In the genomic region with DNA sequence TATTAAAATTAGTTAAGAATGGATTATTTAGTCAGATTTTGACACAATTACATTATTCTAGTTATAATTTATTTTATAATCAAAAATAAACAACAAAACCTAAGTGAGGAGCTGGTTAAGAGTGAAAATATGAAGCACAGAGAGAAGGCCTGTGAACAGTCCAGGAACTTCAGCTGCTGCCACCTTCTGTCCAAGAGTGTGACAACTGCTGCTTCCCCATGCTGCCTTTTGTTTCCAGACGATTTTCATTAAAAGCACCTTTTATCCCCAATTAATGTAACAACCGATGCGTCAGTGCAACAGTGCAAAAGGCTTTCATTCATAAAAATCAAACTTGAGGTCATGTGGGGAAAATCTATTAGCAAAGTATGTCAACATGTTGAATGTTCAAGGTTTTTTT, we compare ENCODE assay signal across 9 cellular contexts.
A peak's percentile ranks its signal among the peaks of the same experiment; 100 is the strongest.
DNase-seq lines count a peak whose midpoint lies in the region; ATAC-seq and TF ChIP-seq lines count a peak whose summit lies in the region.
"Had no signal": no experiment of that assay in that cellular context is flagged by ENCODE, and none has a peak within 500 bp of the region (broad histone marks: within the 10 kb centered on the region; RNA-seq: fewer than 3 reads in every experiment).

No MANE protein-coding gene starts in this region.

- no peak overlapping the region for H3K4me3 ChIP-seq in A673 (ENCODE audit: low read depth, low read length, poor library complexity, severe bottlenecking)
- H3K4me3 ChIP-seq in GM12865 (ENCODE audit: low read depth, low read length), result no peak overlapping the region
- no peak overlapping the region for H3K4me3 ChIP-seq in OCI-LY7 (ENCODE audit: low read depth, low read length, poor library complexity, severe bottlenecking)
- no peak overlapping the region for H3K4me3 ChIP-seq in gastroesophageal sphincter
- H3K4me3 ChIP-seq: MG63 had no signal

- CTCF ChIA-PET in A673 (lab: Charles Lee), result no interaction called here
- CTCF ChIA-PET in OCI-LY7 (lab: Charles Lee; ENCODE audit: unreplicated experiment), result no interaction called here

- POLR2A ChIA-PET in A673 (lab: Charles Lee; ENCODE audit: low non-redundant PET), result no interaction called here
- POLR2A ChIA-PET in OCI-LY7 (lab: Charles Lee), result no interaction called here
- POLR2A ChIA-PET in naive thymus-derived CD8-positive, alpha-beta T cell (lab: Charles Lee), result no interaction called here

- WGBS in gastroesophageal sphincter (ENCODE audit: low coverage in 1 of 2), 2 donors, result 13 to 20% methylated on average over 3 of the region's 3 CpGs

- H3K27me3 Mint-ChIP-seq in glutamatergic neuron (ENCODE audit: unreplicated experiment), result no peaks in the 10 kb centered on the region
- H3K27me3 Mint-ChIP-seq in naive thymus-derived CD8-positive, alpha-beta T cell, result peaks cover 0 to 4% (median 0%) of the 10 kb centered on the region in 5 donors

- DNase-seq in A673 (ENCODE audit: low spot score) (peak; percentile 28), GM12865 (ENCODE audit: low read depth) (peak; percentile 3), OCI-LY7 (ENCODE audit: low spot score) (peak; percentile 5), glutamatergic neuron (peak; percentile 57), mesenteric fat pad (ENCODE audit: low spot score) (no peak)
- no peak for DNase-seq in naive thymus-derived CD8-positive, alpha-beta T cell
- DNase-seq in stimulated activated naive CD8-positive, alpha-beta T cell treated with anti-CD3 and anti-CD28 coated beads, Interleukin-15, Interleukin-2, amounts not matched to agents 100 U/mL and 50 U/mL, for 24 hours, result no peak
- DNase-seq: MG63 had no signal

- no peak overlapping the region for H3K4me2 ChIP-seq in OCI-LY7 (ENCODE audit: low read length)

- H3K27ac Mint-ChIP-seq in glutamatergic neuron (ENCODE audit: unreplicated experiment), result peak overlapping the region; percentile 48
- no peak overlapping the region for H3K27ac Mint-ChIP-seq in naive thymus-derived CD8-positive, alpha-beta T cell

- no peak for TF ChIP-seq EP300 in gastroesophageal sphincter (IDR thresholded peaks at IDR 0.05)

- no peaks in the 10 kb centered on the region for H3K4me1 ChIP-seq in A673 (ENCODE audit: insufficient read depth, low read length, poor library complexity, severe bottlenecking)
- H3K4me1 ChIP-seq in OCI-LY7 (ENCODE audit: insufficient read depth, low read length, poor library complexity, severe bottlenecking), result no peaks in the 10 kb centered on the region
- H3K4me1 ChIP-seq in gastroesophageal sphincter, result no peaks in the 10 kb centered on the region

- TF ChIP-seq POLR2A in gastroesophageal sphincter (IDR thresholded peaks at IDR 0.05), result no peak

- intact Hi-C loops in A673 (cut with micrococcal nuclease; ENCODE audit: unreplicated experiment) (no loop called here), OCI-LY7 (cut with micrococcal nuclease; ENCODE audit: unreplicated experiment) (no loop called here)

- peaks cover 8% of the 10 kb centered on the region for H3K9me3 Mint-ChIP-seq in glutamatergic neuron (ENCODE audit: unreplicated experiment)
- H3K9me3 Mint-ChIP-seq in naive thymus-derived CD8-positive, alpha-beta T cell, result peaks cover 0 to 9% (median 0%) of the 10 kb centered on the region in 9 donors

- peaks cover 7% of the 10 kb centered on the region for H3K36me3 Mint-ChIP-seq in glutamatergic neuron (ENCODE audit: unreplicated experiment)
- no peaks in the 10 kb centered on the region for H3K36me3 Mint-ChIP-seq in naive thymus-derived CD8-positive, alpha-beta T cell

- H3K9me3 ChIP-seq in A673 (ENCODE audit: low read depth, low read length, poor library complexity, severe bottlenecking) (no peaks in the 10 kb centered on the region), OCI-LY7 (ENCODE audit: low read length) (no peaks in the 10 kb centered on the region), gastroesophageal sphincter (no peaks in the 10 kb centered on the region)
- H3K9me3 ChIP-seq: MG63 had no signal

- H3K4me1 Mint-ChIP-seq in glutamatergic neuron (ENCODE audit: low read depth, unreplicated experiment), result peaks cover 19% of the 10 kb centered on the region
- H3K4me1 Mint-ChIP-seq in naive thymus-derived CD8-positive, alpha-beta T cell, result no peaks in the 10 kb centered on the region

- no peaks in the 10 kb centered on the region for H4K20me1 ChIP-seq in OCI-LY7 (ENCODE audit: insufficient read depth, low read length)

- H3K9me2 ChIP-seq in OCI-LY7 (ENCODE audit: insufficient read depth, low read length), result no peaks in the 10 kb centered on the region

- H3K4me3 Mint-ChIP-seq in glutamatergic neuron (ENCODE audit: unreplicated experiment), result no peak overlapping the region
- no peak overlapping the region for H3K4me3 Mint-ChIP-seq in naive thymus-derived CD8-positive, alpha-beta T cell

- H2AFZ ChIP-seq in OCI-LY7 (ENCODE audit: low read length), result no peak overlapping the region

- H3K27ac ChIP-seq in A673 (ENCODE audit: low read depth, low read length, poor library complexity, severe bottlenecking) (no peak overlapping the region), OCI-LY7 (ENCODE audit: low read depth, low read length, poor library complexity, severe bottlenecking) (no peak overlapping the region), gastroesophageal sphincter (no peak overlapping the region)

- H3K79me2 ChIP-seq in OCI-LY7 (ENCODE audit: insufficient read depth, low read depth, low read length), result no peaks in the 10 kb centered on the region

- ATAC-seq in naive thymus-derived CD8-positive, alpha-beta T cell, result no peak
- ATAC-seq in stimulated activated naive CD8-positive, alpha-beta T cell treated with anti-CD3 and anti-CD28 coated beads, Interleukin-15, Interleukin-2, amounts not matched to agents 100 U/mL and 50 U/mL, for 24 hours, result no peak
- ATAC-seq in gastroesophageal sphincter, result no peak

- H3K27me3 ChIP-seq in A673 (replicated peaks; ENCODE audit: insufficient read depth, low read depth, low read length, poor library complexity) (peaks cover 4% of the 10 kb centered on the region), gastroesophageal sphincter (no peaks in the 10 kb centered on the region)
- H3K27me3 ChIP-seq: MG63 had no signal

- H3K36me3 ChIP-seq in A673 (ENCODE audit: insufficient read depth, low read length, poor library complexity, severe bottlenecking), result no peaks in the 10 kb centered on the region
- no peaks in the 10 kb centered on the region for H3K36me3 ChIP-seq in OCI-LY7 (ENCODE audit: insufficient read depth, low read length)
- no peaks in the 10 kb centered on the region for H3K36me3 ChIP-seq in gastroesophageal sphincter
- H3K36me3 ChIP-seq: MG63 had no signal

- TF ChIP-seq CTCF in A673 (conservative IDR thresholded peaks at IDR 0.05; ENCODE audit: low read depth, low read length), result peak; percentile 57
- peak; percentile 10 for TF ChIP-seq CTCF in GM12865 (IDR thresholded peaks at IDR 0.05; ENCODE audit: insufficient read depth, low read depth, low read length, missing control alignments)
- peak; percentile 60 for TF ChIP-seq CTCF in OCI-LY7 (conservative IDR thresholded peaks at IDR 0.05; ENCODE audit: low read length)
- peak; percentile 18 for TF ChIP-seq CTCF in glutamatergic neuron (IDR thresholded peaks at IDR 0.05; ENCODE audit: partially characterized antibody, unreplicated experiment)
- TF ChIP-seq CTCF in gastroesophageal sphincter (IDR thresholded peaks at IDR 0.05), result peak in 1 of 4 experiments; percentile 7

- no TSS peak for BruUV-seq in A673 (replicated peaks; lab: Mats Ljungman, UMichigan)
- no TSS peak for BruUV-seq in OCI-LY7 (replicated peaks; lab: Mats Ljungman, UMichigan)

Comparison
In these comparisons a context has a peak if more than half of its experiments do, and no peak if none do; other contexts are left out.
1. DNase-seq: peak in A673 (single experiment), GM12865 (single experiment), OCI-LY7 (single experiment) and glutamatergic neuron (single experiment); none in mesenteric fat pad (single experiment), naive thymus-derived CD8-positive, alpha-beta T cell (0 of 10) and stimulated activated naive CD8-positive, alpha-beta T cell treated with anti-CD3 and anti-CD28 coated beads, Interleukin-15, Interleukin-2, amounts not matched to agents 100 U/mL and 50 U/mL, for 24 hours (single experiment).